20 cellular contexts compared by ENCODE assay signal in the genomic region with DNA sequence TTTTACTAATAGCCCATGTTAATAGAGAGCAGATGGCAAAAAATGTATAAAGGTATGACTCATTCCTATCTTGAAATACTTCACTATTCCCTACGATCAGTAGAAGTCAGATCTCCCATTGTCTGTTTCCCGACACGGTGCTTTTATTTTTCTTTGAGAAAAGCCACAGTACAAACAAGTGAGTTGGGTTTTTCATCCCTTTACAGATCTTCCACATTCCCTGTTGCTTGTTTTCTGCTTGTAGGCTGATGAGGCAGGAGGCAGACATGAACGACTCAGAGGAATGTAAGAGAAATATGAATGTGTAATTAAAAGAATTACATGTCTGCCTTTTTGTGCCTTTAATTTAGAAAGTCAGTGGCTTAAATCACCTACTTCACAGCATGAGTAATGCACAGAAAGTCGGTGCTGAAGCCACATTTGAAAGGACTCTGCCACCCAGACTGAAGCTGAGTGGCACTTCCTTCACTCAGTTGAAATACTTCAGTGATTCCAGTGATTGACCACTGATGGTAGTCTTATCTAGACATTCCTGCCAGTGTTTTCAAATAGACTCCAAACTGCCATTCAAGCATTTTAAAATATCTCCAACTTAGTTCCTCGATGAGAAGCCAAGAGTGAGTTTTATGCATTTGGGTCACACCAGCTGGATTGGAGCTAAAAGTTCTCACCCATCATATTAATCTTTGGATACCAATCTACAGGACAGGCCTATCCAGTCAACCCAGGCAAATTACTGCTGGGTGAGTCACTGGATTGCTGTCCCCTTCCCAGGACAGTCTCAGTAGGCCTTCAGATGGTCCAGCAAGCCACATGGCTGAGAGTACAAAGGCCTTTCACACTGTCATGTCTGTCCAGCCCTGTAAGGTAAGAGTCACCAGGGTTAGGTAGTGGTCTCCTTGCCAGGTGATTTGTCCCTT.
DNase-seq lines count a peak whose midpoint lies in the region; ATAC-seq, FAIRE-seq and TF ChIP-seq lines count a peak whose summit lies in the region.
"Had no signal": no experiment of that assay in that cellular context is flagged by ENCODE, and none has a peak within 500 bp of the region (broad histone marks: within the 10 kb centered on the region; RNA-seq: fewer than 3 reads in every experiment).

No MANE protein-coding gene starts in this region.

- H3K27ac ChIP-seq in BLaER1 (no peak overlapping the region), stomach (no peak overlapping the region)
- H3K27ac ChIP-seq: SJCRH30, WERI-Rb-1 had no signal

- no peaks in the 10 kb centered on the region for H4K20me1 ChIP-seq in BLaER1

- no peak overlapping the region for H3K9ac ChIP-seq in BLaER1

- TF ChIP-seq CTCF in stomach (IDR thresholded peaks at IDR 0.05) = no peak

- H3K4me3 ChIP-seq in BLaER1 = no peak overlapping the region
- no peak overlapping the region for H3K4me3 ChIP-seq in stomach
- H3K4me3 ChIP-seq: lung, SJCRH30 had no signal

- ATAC-seq in GM18517 (IDR thresholded peaks at IDR 0.05; ENCODE audit: unreplicated experiment) (no peak), HG03457 (IDR thresholded peaks at IDR 0.05; ENCODE audit: unreplicated experiment) (no peak)

- WGBS in stomach, 5 donors = 32 to 44% (median 38%) methylated on average over 6 of the region's 6 CpGs

- intact Hi-C loops in stomach (cut with DNase I; ENCODE audit: low total_unique reads) = no loop called here

- TF ChIP-seq POLR2A in stomach (IDR thresholded peaks at IDR 0.05) = no peak

- H3K36me3 ChIP-seq in BLaER1 = no peaks in the 10 kb centered on the region
- no peaks in the 10 kb centered on the region for H3K36me3 ChIP-seq in stomach
- H3K36me3 ChIP-seq: SJCRH30, WERI-Rb-1 had no signal

- DNase-seq in HTR-8/SVneo (ENCODE audit: insufficient read length, low spot score) = no peak
- peak; percentile 25 for DNase-seq in dermis blood vessel endothelial cell
- peak; percentile 34 for DNase-seq in myocyte (ENCODE audit: low read depth)
- DNase-seq in DMS79 (lab: John Stamatoyannopoulos, UW) = no peak
- no peak for DNase-seq in stomach
- DNase-seq: activated T-cell treated with anti-CD3 and anti-CD28 coated beads for 4 hours; CD4-positive, CD25-positive, alpha-beta regulatory T cell; effector memory CD4-positive, alpha-beta T cell; hippocampal formation; NCI-H1092 treated with DMSO at 0.1 percent for 48 hours; NCI-H774; posterior cingulate gyrus; SJCRH30; stimulated activated CD4-positive, alpha-beta T cell treated with anti-CD3 and anti-CD28 coated beads, Interleukin-4, amount 100 ng/mL, for 1 hour; stimulated activated naive CD4-positive, alpha-beta T cell; WERI-Rb-1 had no signal

- no peaks in the 10 kb centered on the region for H3K27me3 ChIP-seq in BLaER1
- no peaks in the 10 kb centered on the region for H3K27me3 ChIP-seq in stomach
- H3K27me3 ChIP-seq: SJCRH30 had no signal

- peak overlapping the region; percentile 3; the same call in 1 of the 2 replicates for H3K4me2 ChIP-seq in BLaER1

- peak; percentile 36 for FAIRE-seq in HTR-8/SVneo (lab: Jason Lieb, UNC)

- H3K4me1 ChIP-seq in BLaER1 (peaks cover 11% of the 10 kb centered on the region; the same call in 1 of the 2 replicates), stomach (peaks cover 0 to 4% (median 0%) of the 10 kb centered on the region in 4 donors)
- H3K4me1 ChIP-seq: SJCRH30 had no signal

- no peak for TF ChIP-seq EP300 in stomach (IDR thresholded peaks at IDR 0.05)

- H3K9me3 ChIP-seq in BLaER1 = no peaks in the 10 kb centered on the region
- H3K9me3 ChIP-seq in stomach = no peaks in the 10 kb centered on the region
- H3K9me3 ChIP-seq: SJCRH30 had no signal

Comparison
In these comparisons a context has a peak if more than half of its experiments do, and no peak if none do; other contexts are left out.
1. DNase-seq: peak in dermis blood vessel endothelial cell (single experiment) and myocyte (single experiment); none in HTR-8/SVneo (single experiment), DMS79 (single experiment) and stomach (single experiment).